10 cellular contexts compared by ENCODE assay signal in genomic region chr1:109912214-109912861, GRCh38. TPM values are rescaled to one million over a fixed set of nuclear protein-coding genes. Genes with fewer than 3 reads are reported as not detected.
DNase-seq lines count a peak whose midpoint lies in the region; ATAC-seq and TF ChIP-seq lines count a peak whose summit lies in the region.
"Had no signal": no experiment of that assay in that cellular context is flagged by ENCODE, and none has a peak within 500 bp of the region (broad histone marks: within the 10 kb centered on the region; RNA-seq: fewer than 3 reads in every experiment).

No MANE protein-coding gene starts in this region.

- H3K27ac Mint-ChIP-seq in Caco-2 (ENCODE audit: unreplicated experiment) = no peak overlapping the region

- H3K9me3 Mint-ChIP-seq in Caco-2 (ENCODE audit: unreplicated experiment) = no peaks in the 10 kb centered on the region

- peak in 1 of 4 donors; percentile 4 for ATAC-seq in psoas muscle
- no peak for ATAC-seq in HG02870 (IDR thresholded peaks at IDR 0.05; ENCODE audit: unreplicated experiment)
- no peak for ATAC-seq in HG02759 (IDR thresholded peaks at IDR 0.05; ENCODE audit: unreplicated experiment)

- peak overlapping the region; percentile 51 for H3K27ac ChIP-seq in psoas muscle
- H3K27ac ChIP-seq in WERI-Rb-1 = no peak overlapping the region

- H3K4me3 ChIP-seq in Caco-2 (ENCODE audit: low read depth, low read length) = no peak overlapping the region
- H3K4me3 ChIP-seq in WI38 (ENCODE audit: low read depth, low read length) = peak overlapping the region; percentile 98
- peak overlapping the region; percentile 97 for H3K4me3 ChIP-seq in fibroblast of the aortic adventitia (ENCODE audit: low read depth, low read length)
- peak overlapping the region; percentile 89 for H3K4me3 ChIP-seq in psoas muscle
- H3K4me3 ChIP-seq in WERI-Rb-1 (ENCODE audit: low read depth, low read length) = no peak overlapping the region

- no TSS peak for BruUV-seq in Caco-2 (replicated peaks; lab: Mats Ljungman, UMichigan)

- H3K4me1 ChIP-seq in Caco-2 (peaks cover 4% of the 10 kb centered on the region), psoas muscle (peaks cover 12% of the 10 kb centered on the region)

- peak overlapping the region; percentile 38 for H3K4me3 Mint-ChIP-seq in Caco-2 (ENCODE audit: unreplicated experiment)

- H3K9me3 ChIP-seq in Caco-2 = no peaks in the 10 kb centered on the region
- H3K9me3 ChIP-seq in psoas muscle = no peaks in the 10 kb centered on the region
- no peaks in the 10 kb centered on the region for H3K9me3 ChIP-seq in WERI-Rb-1 (ENCODE audit: severe bottlenecking)

- intact Hi-C loops in Caco-2 (cut with micrococcal nuclease; ENCODE audit: unreplicated experiment) = loop anchor here (10.0 kb wide), 1 partner anchor 138 kb away; no protein-coding TSS in a partner anchor
- intact Hi-C loops in psoas muscle (cut with DNase I) = loop anchor here in 1 of 2 donors (5.0 kb wide), 3 partner anchors 70 to 135 kb away; partner anchors contain the start of gene AHCYL1

- TF ChIP-seq CTCF in Caco-2 (IDR thresholded peaks at IDR 0.05; ENCODE audit: insufficient read depth in 1 of 2, low read depth in 1 of 2, low read length in 1 of 2, severe bottlenecking in 1 of 2, unreplicated experiment in 1 of 2) (no peak), WI38 (IDR thresholded peaks at IDR 0.05; ENCODE audit: low read depth, low read length) (no peak), fibroblast of the aortic adventitia (IDR thresholded peaks at IDR 0.05; ENCODE audit: insufficient read depth, low read length) (no peak), psoas muscle (IDR thresholded peaks at IDR 0.05) (no peak), WERI-Rb-1 (IDR thresholded peaks at IDR 0.05; ENCODE audit: low read depth, low read length) (no peak)

- H3K36me3 ChIP-seq in Caco-2 (ENCODE audit: control insufficient read depth, insufficient read depth, low read length) (no peaks in the 10 kb centered on the region), psoas muscle (ENCODE audit: insufficient read depth in 1 of 2, low read depth in 1 of 2) (peaks cover 0 to 30% of the 10 kb centered on the region in 2 donors), WERI-Rb-1 (peaks cover 4% of the 10 kb centered on the region)

- no peaks in the 10 kb centered on the region for H3K36me3 Mint-ChIP-seq in Caco-2 (ENCODE audit: insufficient read depth, unreplicated experiment)

- peaks cover 2% of the 10 kb centered on the region for H3K4me1 Mint-ChIP-seq in Caco-2 (ENCODE audit: low read depth, unreplicated experiment)

- DNase-seq in Caco-2 (no peak), fibroblast of the aortic adventitia (ENCODE audit: low read depth) (peak; percentile 49), psoas muscle (no peak), NCI-H1930 (lab: John Stamatoyannopoulos, UW) (no peak), WERI-Rb-1 (no peak)
- DNase-seq: activated CD4-positive, CD25-positive, alpha-beta regulatory T cell; KG1 had no signal

- WGBS in psoas muscle, 3 donors = 54 to 58% (median 56%) methylated on average over 4 of the region's 4 CpGs

- CTCF ChIA-PET in Caco-2 (lab: Charles Lee) = no interaction called here

- H3K27me3 ChIP-seq in Caco-2 (replicated peaks; ENCODE audit: control insufficient read depth, insufficient read depth, low read length) (no peaks in the 10 kb centered on the region), psoas muscle (ENCODE audit: insufficient read depth in 3 of 3, low read length in 2 of 3) (no peaks in the 10 kb centered on the region), WERI-Rb-1 (ENCODE audit: insufficient read depth, low read depth, severe bottlenecking) (peaks cover 9% of the 10 kb centered on the region)

- no peaks in the 10 kb centered on the region for H3K27me3 Mint-ChIP-seq in Caco-2 (ENCODE audit: insufficient read depth, unreplicated experiment)

- POLR2A ChIA-PET in Caco-2 (lab: Charles Lee) = no interaction called here

RNA-seq across cellular contexts. Expression of gene CSF1, which starts 1.7 kb away (rescaled TPM):
- 3.7 and 3.9 TPM in 2 replicates for total RNA-seq in Caco-2 (2022)
- 36.5 and 61.9 TPM in 2 replicates for total RNA-seq in fibroblast of the aortic adventitia (ENCODE audit: low replicate concordance)
- 10 to 100 TPM in 3 of 4 donors, 1 to 10 TPM in 1; 7.9 to 14.7 (median 10.6) TPM for total RNA-seq in psoas muscle
- 10 to 100 TPM in 1 of 3 donors, 1 to 10 TPM in 2; 3.7 to 13.8 (median 6.3) TPM for polyA plus RNA-seq in psoas muscle

Comparison
In these comparisons a context has a peak if more than half of its experiments do, and no peak if none do; other contexts are left out.
1. H3K4me3 ChIP-seq: peak in WI38 (single experiment), fibroblast of the aortic adventitia (single experiment) and psoas muscle (single experiment); none in Caco-2 (single experiment) and WERI-Rb-1 (single experiment).